ENCODE assay signal across 10 cellular contexts in the genomic region with DNA sequence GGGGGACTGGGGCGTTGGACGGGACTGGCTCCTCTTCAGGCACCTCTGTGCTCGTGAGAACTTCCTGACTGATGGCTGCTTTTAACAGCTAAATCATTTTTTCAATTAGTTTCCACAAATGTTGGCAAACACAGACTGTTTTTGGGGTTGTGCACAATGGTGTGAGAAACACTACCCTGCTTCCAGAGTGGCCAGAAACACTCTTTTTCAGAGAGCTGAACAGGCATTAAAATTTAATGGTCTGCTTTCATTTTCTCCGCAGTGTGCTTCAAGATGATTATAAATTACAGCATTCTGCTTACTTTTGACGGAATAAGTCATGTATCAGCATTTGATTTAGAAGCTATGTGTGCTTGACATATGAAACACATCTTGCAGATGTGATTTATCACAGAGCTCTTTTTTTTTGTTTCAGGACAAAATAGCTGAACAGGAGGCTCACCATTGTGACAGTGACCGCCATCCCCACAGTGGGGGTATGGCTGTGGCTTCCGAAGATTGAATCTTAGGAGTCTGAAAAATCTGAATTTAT.
DNase-seq lines count a peak whose midpoint lies in the region; ATAC-seq and TF ChIP-seq lines count a peak whose summit lies in the region.
"Had no signal": no experiment of that assay in that cellular context is flagged by ENCODE, and none has a peak within 500 bp of the region (broad histone marks: within the 10 kb centered on the region; RNA-seq: fewer than 3 reads in every experiment).

No MANE protein-coding gene starts in this region.

- H3K4me3 Mint-ChIP-seq in Calu3 (ENCODE audit: low read depth, unreplicated experiment) (peak overlapping the region; percentile 48), osteocyte (ENCODE audit: unreplicated experiment) (peak overlapping the region; percentile 57)
- H3K4me3 Mint-ChIP-seq in activated CD4-positive, alpha-beta T cell treated with anti-CD3 and anti-CD28 coated beads, Interleukin-2, amount 10 ng/mL, durations not matched to agents 7 days and 5 days, result no peak overlapping the region

- peak overlapping the region; percentile 25 for H2AFZ ChIP-seq in fibroblast of lung (ENCODE audit: low read length)

- H3K36me3 ChIP-seq in NT2/D1 (ENCODE audit: insufficient read depth, insufficient read length, low read length) (no peaks in the 10 kb centered on the region), fibroblast of lung (ENCODE audit: control insufficient read depth, insufficient read depth, low read length) (no peaks in the 10 kb centered on the region)

- intact Hi-C loops in Calu3 (cut with micrococcal nuclease; ENCODE audit: unreplicated experiment) (no loop called here), lower leg skin (cut with DNase I; ENCODE audit: low total_unique reads) (no loop called here)

- H3K9me3 ChIP-seq in NT2/D1 (ENCODE audit: insufficient read depth, low read length) (no peaks in the 10 kb centered on the region), fibroblast of lung (ENCODE audit: control insufficient read depth, insufficient read depth, low read depth, low read length) (no peaks in the 10 kb centered on the region)

- H3K36me3 Mint-ChIP-seq in Calu3 (ENCODE audit: insufficient read depth, unreplicated experiment) (no peaks in the 10 kb centered on the region), osteocyte (ENCODE audit: unreplicated experiment) (no peaks in the 10 kb centered on the region)
- no peaks in the 10 kb centered on the region for H3K36me3 Mint-ChIP-seq in activated naive CD4-positive, alpha-beta T cell treated with anti-CD3 and anti-CD28 coated beads, Interleukin-2, amount 50 U/mL, for 72 hours
- no peaks in the 10 kb centered on the region for H3K36me3 Mint-ChIP-seq in activated CD4-positive, alpha-beta T cell treated with anti-CD3 and anti-CD28 coated beads, Interleukin-2, amount 10 ng/mL, durations not matched to agents 7 days and 5 days (ENCODE audit: low read depth)

- H3K27me3 Mint-ChIP-seq in Calu3 (ENCODE audit: unreplicated experiment) (no peaks in the 10 kb centered on the region), osteocyte (ENCODE audit: unreplicated experiment) (no peaks in the 10 kb centered on the region)
- H3K27me3 Mint-ChIP-seq in activated CD4-positive, alpha-beta T cell treated with anti-CD3 and anti-CD28 coated beads, Interleukin-2, amount 10 ng/mL, durations not matched to agents 7 days and 5 days, result no peaks in the 10 kb centered on the region

- H3K9me3 Mint-ChIP-seq in Calu3 (ENCODE audit: low read depth, unreplicated experiment), result no peaks in the 10 kb centered on the region
- peaks cover 5% of the 10 kb centered on the region for H3K9me3 Mint-ChIP-seq in osteocyte (ENCODE audit: unreplicated experiment)
- H3K9me3 Mint-ChIP-seq in activated naive CD4-positive, alpha-beta T cell treated with anti-CD3 and anti-CD28 coated beads, Interleukin-2, amount 50 U/mL, for 72 hours, result peaks cover 0 to 6% of the 10 kb centered on the region in 2 donors
- H3K9me3 Mint-ChIP-seq in activated CD4-positive, alpha-beta T cell treated with anti-CD3 and anti-CD28 coated beads, Interleukin-2, amount 10 ng/mL, durations not matched to agents 7 days and 5 days, result no peaks in the 10 kb centered on the region

- CTCF ChIA-PET in Calu3 (lab: Charles Lee), result interaction anchor here (0.7 to 1.2 kb wide), 3 partner anchors 10 to 557 kb away, joined by 3 to 4 read pairs (median 3); no protein-coding TSS in a partner anchor
- CTCF ChIA-PET in activated CD4-positive, alpha-beta T cell treated with anti-CD3 and anti-CD28 coated beads, Interleukin-2, amount 10 ng/mL, durations not matched to agents 7 days and 5 days (lab: Charles Lee), result no interaction called here

- 58 to 62% methylated on average over 7 of the region's 7 CpGs for WGBS in lower leg skin, 2 donors

- H3K4me1 ChIP-seq in NT2/D1 (ENCODE audit: insufficient read depth, insufficient read length), result no peaks in the 10 kb centered on the region
- H3K4me1 ChIP-seq in fibroblast of lung (ENCODE audit: control insufficient read depth, extremely low read depth, insufficient read depth, low read length), result peaks cover 3% of the 10 kb centered on the region

- no peaks in the 10 kb centered on the region for H3K27me3 ChIP-seq in NT2/D1 (ENCODE audit: insufficient read depth, insufficient read length)
- no peaks in the 10 kb centered on the region for H3K27me3 ChIP-seq in fibroblast of lung (ENCODE audit: control insufficient read depth, insufficient read depth, low read length)

- H3K9ac ChIP-seq in NT2/D1 (ENCODE audit: insufficient read length, low read depth) (no peak overlapping the region), fibroblast of lung (ENCODE audit: insufficient read depth, low read length) (no peak overlapping the region)

- no peaks in the 10 kb centered on the region for H3K4me1 Mint-ChIP-seq in Calu3 (ENCODE audit: low read depth, unreplicated experiment)
- peaks cover 48% of the 10 kb centered on the region for H3K4me1 Mint-ChIP-seq in osteocyte (ENCODE audit: unreplicated experiment)
- H3K4me1 Mint-ChIP-seq in activated CD4-positive, alpha-beta T cell treated with anti-CD3 and anti-CD28 coated beads, Interleukin-2, amount 10 ng/mL, durations not matched to agents 7 days and 5 days, result no peaks in the 10 kb centered on the region

- H4K20me1 ChIP-seq in fibroblast of lung (ENCODE audit: control insufficient read depth, extremely low read depth, insufficient read depth, low read length), result no peaks in the 10 kb centered on the region

- no peak for TF ChIP-seq POLR2A in lower leg skin (IDR thresholded peaks at IDR 0.05)

- DNase-seq in Calu3 (no peak), NT2/D1 (ENCODE audit: low read depth, low spot score) (no peak), fibroblast of lung (ENCODE audit: low read depth in 2 of 2) (no peak), osteocyte (ENCODE audit: extremely low spot score, unreplicated experiment) (no peak), ecto neural progenitor cell (ENCODE audit: low spot score) (no peak), lower leg skin (ENCODE audit: low spot score in 2 of 2) (no peak)
- DNase-seq in activated naive CD4-positive, alpha-beta T cell treated with anti-CD3 and anti-CD28 coated beads, Interleukin-2, amount 50 U/mL, for 72 hours (ENCODE audit: low spot score in 2 of 2), result no peak
- no peak for DNase-seq in activated CD4-positive, alpha-beta T cell treated with anti-CD3 and anti-CD28 coated beads, Interleukin-2, amount 10 ng/mL, durations not matched to agents 7 days and 5 days
- DNase-seq: NCI-H446 treated with DMSO at 0.1 percent for 48 hours had no signal

- POLR2A ChIA-PET in activated CD4-positive, alpha-beta T cell treated with anti-CD3 and anti-CD28 coated beads, Interleukin-2, amount 10 ng/mL, durations not matched to agents 7 days and 5 days (lab: Charles Lee), result interaction anchor here (0.6 kb wide), 1 partner anchor 209 kb away, joined by 3 read pairs; no protein-coding TSS in a partner anchor

- TF ChIP-seq CTCF in Calu3 (IDR thresholded peaks at IDR 0.05; ENCODE audit: unreplicated experiment) (no peak), fibroblast of lung (conservative IDR thresholded peaks at IDR 0.05 in 1 of 2, IDR thresholded peaks at IDR 0.05 in 1 of 2; ENCODE audit: low read depth in 1 of 2, low read length in 2 of 2) (no peak), osteocyte (IDR thresholded peaks at IDR 0.05) (no peak), lower leg skin (IDR thresholded peaks at IDR 0.05) (no peak)

- H3K4me3 ChIP-seq in NT2/D1 (ENCODE audit: insufficient read length, low read depth) (peak overlapping the region; percentile 27), fibroblast of lung (replicated peaks in 1 of 4; ENCODE audit: control extremely low read depth in 1 of 4, insufficient read depth in 1 of 4, low read depth in 3 of 4, low read length in 4 of 4) (peak overlapping the region; percentile 17 to 61 (median 30)), lower leg skin (ENCODE audit: low read depth, poor library complexity, severe bottlenecking) (no peak overlapping the region)

- BruUV-seq in Calu3 (replicated peaks; lab: Mats Ljungman, UMichigan), result no TSS peak

- H3K79me2 ChIP-seq in fibroblast of lung (ENCODE audit: control insufficient read depth, insufficient read depth, low read length), result no peaks in the 10 kb centered on the region

- no peak overlapping the region for H3K27ac ChIP-seq in fibroblast of lung (ENCODE audit: insufficient read depth, low read length)

- ATAC-seq in activated naive CD4-positive, alpha-beta T cell treated with anti-CD3 and anti-CD28 coated beads, Interleukin-2, amount 50 U/mL, for 72 hours, result no peak
- ATAC-seq: esophagus mucosa had no signal

- H3K4me2 ChIP-seq in fibroblast of lung (ENCODE audit: extremely low read depth, insufficient read depth, low read length), result peak overlapping the region; percentile 73

- no peak overlapping the region for H3K27ac Mint-ChIP-seq in Calu3 (ENCODE audit: unreplicated experiment)
- no peak overlapping the region for H3K27ac Mint-ChIP-seq in osteocyte (ENCODE audit: unreplicated experiment)
- H3K27ac Mint-ChIP-seq in activated naive CD4-positive, alpha-beta T cell treated with anti-CD3 and anti-CD28 coated beads, Interleukin-2, amount 50 U/mL, for 72 hours, result no peak overlapping the region
- H3K27ac Mint-ChIP-seq in activated CD4-positive, alpha-beta T cell treated with anti-CD3 and anti-CD28 coated beads, Interleukin-2, amount 10 ng/mL, durations not matched to agents 7 days and 5 days, result no peak overlapping the region
